Comparison of ENCODE assay signal across 21 cellular contexts in genomic region chr14:54699735-54700134, GRCh38.
"Had no signal": no experiment of that assay in that cellular context is flagged by ENCODE, and none has a peak within 500 bp of the region (broad histone marks: within the 10 kb centered on the region; RNA-seq: fewer than 3 reads in every experiment).

No MANE protein-coding gene starts in this region.

- H3K36me3 ChIP-seq: esophagus squamous epithelium, pancreas had no signal

- ATAC-seq: activated CD4-positive, CD25-positive, alpha-beta regulatory T cell treated with anti-CD3 and anti-CD28 coated beads, Interleukin-2, amount 50 U/mL, for 24 hours; activated CD8-positive, alpha-beta memory T cell treated with anti-CD3 and anti-CD28 coated beads, Interleukin-2, amount 10 ng/mL, durations not matched to agents 7 days and 5 days; activated CD8-positive, alpha-beta T cell treated with anti-CD3 and anti-CD28 coated beads for 36 hours; activated naive CD8-positive, alpha-beta T cell treated with anti-CD3 and anti-CD28 coated beads, Interleukin-2, amount 50 U/mL, for 24 hours; natural killer cell treated with Interleukin-12 subunit alpha and Interleukin-12 subunit beta and Interleukin-15 and Interleukin-18, amount 100 ng/mL, for 72 hours; T-helper 17 cell had no signal

- H3K27me3 ChIP-seq: pancreas, spleen, testis had no signal

- H3K27ac ChIP-seq: esophagus squamous epithelium, pancreas, SK-N-MC, testis had no signal

- DNase-seq: activated CD4-positive, alpha-beta T cell treated with anti-CD3 and anti-CD28 coated beads, Interleukin-2, amount 10 ng/mL, durations not matched to agents 7 days and 5 days; activated CD8-positive, alpha-beta memory T cell treated with anti-CD3 and anti-CD28 coated beads, Interleukin-2, amount 10 ng/mL, durations not matched to agents 7 days and 5 days; activated CD8-positive, alpha-beta T cell treated with anti-CD3 and anti-CD28 coated beads for 36 hours; activated gamma-delta T cell; activated naive CD4-positive, alpha-beta T cell treated with anti-CD3 and anti-CD28 coated beads, Interleukin-2, amount 50 U/mL, for 16 hours; activated naive CD8-positive, alpha-beta T cell treated with anti-CD3 and anti-CD28 coated beads, Interleukin-2, amount 50 U/mL, for 24 hours; activated T-cell treated with anti-CD3 and anti-CD28 coated beads for 4 hours; central memory CD4-positive, alpha-beta T cell; esophagus squamous epithelium; kidney; mammary epithelial cell; pancreas; spleen; stimulated activated CD4-positive, alpha-beta T cell treated with anti-CD3 and anti-CD28 coated beads, Interleukin-4, amount 100 ng/mL, for 1 hour; stimulated activated naive CD4-positive, alpha-beta T cell; SW 1271; T-helper 17 cell; testis had no signal

- H3K4me3 ChIP-seq: esophagus squamous epithelium, pancreas, SK-N-MC, spleen, testis had no signal

- H3K9me3 ChIP-seq: esophagus squamous epithelium, pancreas, spleen, testis had no signal
